ENCODE assay signal across 10 cellular contexts in the genomic region with DNA sequence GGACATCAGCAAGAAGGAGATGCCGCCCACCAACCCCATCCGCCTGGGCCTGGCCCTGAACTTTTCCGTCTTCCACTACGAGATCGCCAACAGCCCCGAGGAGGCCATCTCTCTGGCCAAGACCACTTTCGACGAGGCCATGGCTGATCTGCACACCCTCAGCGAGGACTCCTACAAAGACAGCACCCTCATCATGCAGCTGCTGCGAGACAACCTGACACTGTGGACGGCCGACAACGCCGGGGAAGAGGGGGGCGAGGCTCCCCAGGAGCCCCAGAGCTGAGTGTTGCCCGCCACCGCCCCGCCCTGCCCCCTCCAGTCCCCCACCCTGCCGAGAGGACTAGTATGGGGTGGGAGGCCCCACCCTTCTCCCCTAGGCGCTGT. TPM values are rescaled to one million over a fixed set of nuclear protein-coding genes. Genes with fewer than 3 reads are reported as not detected.
A peak's percentile ranks its signal among the peaks of the same experiment; 100 is the strongest.
DNase-seq lines count a peak whose midpoint lies in the region; ATAC-seq, FAIRE-seq and TF ChIP-seq lines count a peak whose summit lies in the region.
"Had no signal": no experiment of that assay in that cellular context is flagged by ENCODE, and none has a peak within 500 bp of the region (broad histone marks: within the 10 kb centered on the region; RNA-seq: fewer than 3 reads in every experiment).

No MANE protein-coding gene starts in this region.

- no peaks in the 10 kb centered on the region for H3K9me3 ChIP-seq in CD4-positive, CD25-positive, alpha-beta regulatory T cell (ENCODE audit: control insufficient read depth in 2 of 2, low read length in 2 of 2)
- H3K9me3 ChIP-seq in duodenal mucosa (ENCODE audit: control insufficient read depth in 1 of 2, low read length in 2 of 2) (no peaks in the 10 kb centered on the region), neuron (ENCODE audit: low read length) (no peaks in the 10 kb centered on the region), gastrocnemius medialis (no peaks in the 10 kb centered on the region)

- H3K27ac ChIP-seq in CD4-positive, CD25-positive, alpha-beta regulatory T cell (ENCODE audit: insufficient read depth, low read length, poor library complexity, severe bottlenecking) = peak overlapping the region; percentile 86
- H3K27ac ChIP-seq in duodenal mucosa (ENCODE audit: low read depth, low read length) = peak overlapping the region; percentile 83
- no peak overlapping the region for H3K27ac ChIP-seq in gastrocnemius medialis

- no peaks in the 10 kb centered on the region for H3K27me3 ChIP-seq in CD4-positive, CD25-positive, alpha-beta regulatory T cell (ENCODE audit: control insufficient read depth, insufficient read depth, low read length)
- H3K27me3 ChIP-seq in duodenal mucosa (ENCODE audit: control insufficient read depth in 1 of 2, insufficient read depth in 2 of 2, low read length in 2 of 2) (no peaks in the 10 kb centered on the region), neuron (ENCODE audit: insufficient read depth, low read length) (no peaks in the 10 kb centered on the region), gastrocnemius medialis (no peaks in the 10 kb centered on the region)

- H3K36me3 Mint-ChIP-seq in CD4-positive, CD25-positive, alpha-beta regulatory T cell = no peaks in the 10 kb centered on the region

- in situ Hi-C loops in G401 (cut with HindIII; ENCODE audit: low sequenced_read_pairs) (no loop called here), gastrocnemius medialis (cut with MboI; ENCODE audit: low sequenced_read_pairs in 4 of 4) (no loop called here)

- no peaks in the 10 kb centered on the region for H3K27me3 Mint-ChIP-seq in CD4-positive, CD25-positive, alpha-beta regulatory T cell

- peak overlapping the region; percentile 96 to 100 for H3K9ac ChIP-seq in duodenal mucosa (ENCODE audit: low read depth in 1 of 2, low read length in 2 of 2)

- no peaks in the 10 kb centered on the region for H3K36me3 ChIP-seq in CD4-positive, CD25-positive, alpha-beta regulatory T cell (ENCODE audit: control insufficient read depth, insufficient read depth, low read length)
- H3K36me3 ChIP-seq in duodenal mucosa (ENCODE audit: control insufficient read depth in 1 of 2, insufficient read depth in 2 of 2, low read length in 2 of 2) = no peaks in the 10 kb centered on the region
- no peaks in the 10 kb centered on the region for H3K36me3 ChIP-seq in neuron (ENCODE audit: insufficient read depth, low read length)
- no peaks in the 10 kb centered on the region for H3K36me3 ChIP-seq in gastrocnemius medialis

- intact Hi-C loops in gastrocnemius medialis (cut with DNase I; ENCODE audit: low total_unique reads) = loop anchor here (2.0 kb wide), 1 partner anchor 37 kb away; the partner anchor contains the start of gene ZDHHC18

- peaks cover 21% of the 10 kb centered on the region for H3K4me1 ChIP-seq in CD4-positive, CD25-positive, alpha-beta regulatory T cell (ENCODE audit: control insufficient read depth, insufficient read depth, low read length, poor library complexity, severe bottlenecking)
- H3K4me1 ChIP-seq in duodenal mucosa (ENCODE audit: control insufficient read depth in 1 of 2, insufficient read depth in 2 of 2, low read length in 2 of 2) (peaks cover 16% of the 10 kb centered on the region in 2 donors), neuron (ENCODE audit: insufficient read depth, low read length) (peaks cover 9% of the 10 kb centered on the region), gastrocnemius medialis (peaks cover 4 to 17% of the 10 kb centered on the region in 2 donors)

- H2AFZ ChIP-seq in neuron (ENCODE audit: low read depth, low read length) = no peak overlapping the region

- H3K9me3 Mint-ChIP-seq in CD4-positive, CD25-positive, alpha-beta regulatory T cell = no peaks in the 10 kb centered on the region

- TF ChIP-seq POLR2A in GM12892 (IDR thresholded peaks at IDR 0.05; ENCODE audit: low read depth, low read length) (no peak), gastrocnemius medialis (IDR thresholded peaks at IDR 0.05) (no peak)

- ATAC-seq in CD4-positive, CD25-positive, alpha-beta regulatory T cell (ENCODE audit: low read depth in 2 of 2) = no peak
- ATAC-seq in gastrocnemius medialis = no peak
- no peak for ATAC-seq in HG02840 (IDR thresholded peaks at IDR 0.05; ENCODE audit: low FRiP score, unreplicated experiment)

- no peak for FAIRE-seq in GM12892 (lab: Jason Lieb, UNC)
- FAIRE-seq: TTC549 had no signal

- peak overlapping the region; percentile 90 to 99 (median 94) for H3K4me3 Mint-ChIP-seq in CD4-positive, CD25-positive, alpha-beta regulatory T cell

- peaks cover 0 to 33% (median 17%) of the 10 kb centered on the region in 4 donors for H3K4me1 Mint-ChIP-seq in CD4-positive, CD25-positive, alpha-beta regulatory T cell

- no peak overlapping the region for H3K4me3 ChIP-seq in CD4-positive, CD25-positive, alpha-beta regulatory T cell (ENCODE audit: low read depth, low read length)
- H3K4me3 ChIP-seq in Jurkat, Clone E6-1 (ENCODE audit: low read length) = peak overlapping the region; percentile 93
- H3K4me3 ChIP-seq in duodenal mucosa (ENCODE audit: low read depth in 1 of 2, low read length in 2 of 2) = peak overlapping the region; percentile 77 to 93
- H3K4me3 ChIP-seq in neuron (ENCODE audit: low read length) = peak overlapping the region; percentile 74
- H3K4me3 ChIP-seq in gastrocnemius medialis = no peak overlapping the region

- DNase-seq in CD4-positive, CD25-positive, alpha-beta regulatory T cell = no peak
- DNase-seq in Jurkat, Clone E6-1 (ENCODE audit: low read depth, low spot score) = no peak
- no peak for DNase-seq in GM12892 (ENCODE audit: insufficient read length)
- DNase-seq in G401 (ENCODE audit: low spot score) = no peak
- no peak for DNase-seq in gastrocnemius medialis
- DNase-seq: stimulated activated CD4-positive, alpha-beta T cell treated with anti-CD3 and anti-CD28 coated beads, Interleukin-4, amount 100 ng/mL, for 24 hours had no signal

- no peak for TF ChIP-seq CTCF in gastrocnemius medialis (IDR thresholded peaks at IDR 0.05 in 4 of 5, conservative IDR thresholded peaks at IDR 0.05 in 1 of 5)

- peak overlapping the region in 2 of 3 donors; percentile 90 to 99 for H3K27ac Mint-ChIP-seq in CD4-positive, CD25-positive, alpha-beta regulatory T cell

RNA-seq across cellular contexts. Expression of gene SFN, which starts 0.7 kb away (rescaled TPM):
- total RNA-seq in CD4-positive, CD25-positive, alpha-beta regulatory T cell = 1.3 TPM
- not detected for polyA plus RNA-seq in CD4-positive, CD25-positive, alpha-beta regulatory T cell
- polyA plus RNA-seq in Jurkat, Clone E6-1 (2012; ENCODE audit: insufficient read depth, insufficient read length) = 0.88 TPM
- polyA plus RNA-seq in GM12892 (2012; ENCODE audit: missing spikeins) = 5.0 TPM
- total RNA-seq in G401 (2014; rRNA removed; shearing (Covaris generic)) = 58.6 and 67.7 TPM in 2 replicates
- 1 to 10 TPM in 1 of 4 donors, under 1 TPM in 1, not detected in 2; 0.36 to 1.5 TPM for total RNA-seq in gastrocnemius medialis

RNA-seq across cellular contexts. Expression of gene GPN2, which starts 26.4 kb away (rescaled TPM):
- 45.5 TPM for total RNA-seq in CD4-positive, CD25-positive, alpha-beta regulatory T cell
- polyA plus RNA-seq in CD4-positive, CD25-positive, alpha-beta regulatory T cell = 10 to 100 TPM; 12.1 to 32.1 (median 20.5) TPM
- 29.6 TPM for polyA plus RNA-seq in Jurkat, Clone E6-1 (2012; ENCODE audit: insufficient read depth, insufficient read length)
- 16.8 TPM for polyA plus RNA-seq in GM12892 (2012; ENCODE audit: missing spikeins)
- total RNA-seq in G401 (2014; rRNA removed; shearing (Covaris generic)) = 20.0 and 26.9 TPM in 2 replicates
- total RNA-seq in gastrocnemius medialis = 10 to 100 TPM in 1 of 4 donors, 1 to 10 TPM in 3; 8.9 to 10.0 (median 9.8) TPM

RNA-seq across cellular contexts. Expression of gene GPATCH3, which starts 36.6 kb away (rescaled TPM):
- total RNA-seq in CD4-positive, CD25-positive, alpha-beta regulatory T cell = 26.7 TPM
- polyA plus RNA-seq in CD4-positive, CD25-positive, alpha-beta regulatory T cell = 10 to 100 TPM; 14.0 to 19.0 (median 17.6) TPM
- polyA plus RNA-seq in Jurkat, Clone E6-1 (2012; ENCODE audit: insufficient read depth, insufficient read length) = 14.7 TPM
- polyA plus RNA-seq in GM12892 (2012; ENCODE audit: missing spikeins) = 6.0 TPM
- total RNA-seq in G401 (2014; rRNA removed; shearing (Covaris generic)) = 13.1 and 22.0 TPM in 2 replicates
- total RNA-seq in gastrocnemius medialis = 10 to 100 TPM; 13.7 to 20.4 (median 16.9) TPM

RNA-seq across cellular contexts. Expression of gene ZDHHC18, which starts 37.2 kb away (rescaled TPM):
- total RNA-seq in CD4-positive, CD25-positive, alpha-beta regulatory T cell = 73.6 TPM
- polyA plus RNA-seq in CD4-positive, CD25-positive, alpha-beta regulatory T cell = 10 to 100 TPM in 2 of 4 donors, 1 to 10 TPM in 2; 4.4 to 14.8 (median 10.3) TPM
- polyA plus RNA-seq in Jurkat, Clone E6-1 (2012; ENCODE audit: insufficient read depth, insufficient read length) = 42.1 TPM
- 22.0 TPM for polyA plus RNA-seq in GM12892 (2012; ENCODE audit: missing spikeins)
- 19.6 and 43.5 TPM in 2 replicates for total RNA-seq in G401 (2014; rRNA removed; shearing (Covaris generic))
- total RNA-seq in gastrocnemius medialis = 10 to 100 TPM in 3 of 4 donors, 1 to 10 TPM in 1; 8.1 to 16.3 (median 12.5) TPM

RNA-seq across cellular contexts. Expression of gene NR0B2, which starts 50.1 kb away (rescaled TPM):
- not detected for total RNA-seq in CD4-positive, CD25-positive, alpha-beta regulatory T cell
- polyA plus RNA-seq in CD4-positive, CD25-positive, alpha-beta regulatory T cell = not detected
- polyA plus RNA-seq in Jurkat, Clone E6-1 (2012; ENCODE audit: insufficient read depth, insufficient read length) = not detected
- polyA plus RNA-seq in GM12892 (2012; ENCODE audit: missing spikeins) = not detected
- total RNA-seq in G401 (2014; rRNA removed; shearing (Covaris generic)) = not detected in 2 replicates
- under 1 TPM in 1 of 4 donors, not detected in 3; 0.31 TPM for total RNA-seq in gastrocnemius medialis

Comparison
In these comparisons a context has a peak if more than half of its experiments do, and no peak if none do; other contexts are left out.
1. H3K27ac ChIP-seq: peak in CD4-positive, CD25-positive, alpha-beta regulatory T cell (single experiment) and duodenal mucosa (single experiment); none in gastrocnemius medialis (0 of 4).
2. H3K4me3 ChIP-seq: peak in Jurkat, Clone E6-1 (single experiment), duodenal mucosa (2 of 2) and neuron (single experiment); none in CD4-positive, CD25-positive, alpha-beta regulatory T cell (single experiment) and gastrocnemius medialis (0 of 4).
3. RNA of gene SFN, which starts 0.7 kb away (total RNA-seq): 58.6 to 67.7 TPM in G401; 1.3 TPM in CD4-positive, CD25-positive, alpha-beta regulatory T cell (single experiment) and 0.36 to 1.5 TPM in gastrocnemius medialis; every median in the first group is over 10 times any median in the second.